Comparison of ENCODE assay signal across 9 cellular contexts in the genomic region with DNA sequence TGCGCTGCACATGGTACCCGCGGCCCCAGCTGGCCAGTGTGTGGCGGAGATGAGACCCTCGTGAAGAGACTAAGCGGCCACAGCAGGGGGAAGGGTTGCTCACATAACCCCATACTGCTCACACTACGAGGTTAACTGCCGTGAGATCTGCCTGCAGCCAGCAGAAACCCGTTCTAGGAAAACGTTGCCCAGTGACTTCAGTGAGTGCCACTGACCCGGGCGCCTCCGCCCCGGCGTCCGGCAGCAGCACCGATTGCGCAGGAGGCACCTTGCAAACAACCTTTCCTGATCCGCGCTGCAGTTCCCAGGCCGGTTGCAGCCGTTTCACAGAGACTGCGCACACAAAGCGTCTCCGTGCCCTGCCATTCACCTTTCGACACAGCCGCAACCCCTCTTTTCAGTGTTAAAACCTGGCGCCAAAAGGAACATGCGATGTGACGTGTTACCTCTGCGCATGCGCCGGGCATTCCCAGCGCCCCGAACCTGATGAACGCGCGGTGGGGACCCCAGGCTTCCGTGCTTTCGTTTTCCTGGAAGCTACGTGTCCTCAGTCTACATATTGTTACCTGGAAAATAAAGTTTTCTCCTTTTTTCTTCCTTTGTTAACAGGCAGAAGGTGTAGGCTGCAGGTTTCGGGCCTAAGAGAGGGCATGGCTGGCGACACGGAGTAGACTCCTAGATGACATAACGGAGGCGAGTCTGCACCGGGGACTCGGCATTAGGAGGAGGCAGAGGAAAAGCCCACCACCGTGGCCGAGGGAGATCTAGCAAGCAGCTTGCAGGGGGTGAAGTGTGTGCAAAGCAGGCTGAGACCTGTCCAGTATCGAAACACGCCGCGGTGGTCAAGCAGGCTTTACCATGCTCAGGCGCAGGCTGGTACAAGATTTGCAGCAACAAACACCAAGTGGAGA. TPM values are rescaled to one million over a fixed set of nuclear protein-coding genes. Genes with fewer than 3 reads are reported as not detected.
DNase-seq lines count a peak whose midpoint lies in the region; ATAC-seq, FAIRE-seq and TF ChIP-seq lines count a peak whose summit lies in the region.
"Had no signal": no experiment of that assay in that cellular context is flagged by ENCODE, and none has a peak within 500 bp of the region (broad histone marks: within the 10 kb centered on the region; RNA-seq: fewer than 3 reads in every experiment).

No MANE protein-coding gene starts in this region.

- POLR2A ChIA-PET in H1 (lab: Charles Lee; ENCODE audit: partially characterized antibody): interaction anchor here (0.6 to 3.5 kb wide), 12 partner anchors 9 to 1009 kb away, joined by 3 to 36 read pairs (median 4); a partner anchor contains a TSS

- H3K27ac ChIP-seq in ACC112 (ENCODE audit: low read depth, low read length): peak overlapping the region; percentile 89
- H3K27ac ChIP-seq in H1 (ENCODE audit: low read depth, low read length): peak overlapping the region; percentile 92

- peak overlapping the region; percentile 93; the same call in 1 of the 2 replicates for H2BK12ac ChIP-seq in H1 (ENCODE audit: low read depth, low read length)

- H2BK20ac ChIP-seq in H1 (ENCODE audit: low read length): peak overlapping the region; percentile 29; the same call in 1 of the 2 replicates

- H3K4me1 ChIP-seq in ACC112 (ENCODE audit: control insufficient read depth, insufficient read depth, low read length, unreplicated experiment) (peaks cover 7% of the 10 kb centered on the region), H1 (replicated peaks in 1 of 4; ENCODE audit: control insufficient read depth in 3 of 4, insufficient read depth in 4 of 4, low read length in 3 of 4) (peaks cover 0 to 13% (median 2%) of the 10 kb centered on the region in 4 experiments; a peak in 4 of 7 replicates)

- H3K36me3 Mint-ChIP-seq in mesothelial cell of epicardium: no peaks in the 10 kb centered on the region

- CTCF ChIA-PET in H1 (lab: Charles Lee; ENCODE audit: partially characterized antibody): interaction anchor here (0.6 to 0.8 kb wide), 3 partner anchors 16 to 255 kb away, joined by 3 to 5 read pairs (median 5); no protein-coding TSS in a partner anchor

- H2BK5ac ChIP-seq in H1 (ENCODE audit: low read depth, low read length): peak overlapping the region; percentile 92

- peaks cover 2 to 6% of the 10 kb centered on the region in 2 experiments for H4K20me1 ChIP-seq in H1 (replicated peaks in 1 of 2; ENCODE audit: control insufficient read depth in 1 of 2, insufficient read depth in 2 of 2, low read length in 2 of 2)

- peak overlapping the region; percentile 92 for H3K18ac ChIP-seq in H1 (ENCODE audit: extremely low read depth, low read length)

- H3K4me3 ChIP-seq in ACC112 (ENCODE audit: low read depth, low read length): peak overlapping the region; percentile 79
- peak overlapping the region; percentile 63 to 82 (median 66) for H3K4me3 ChIP-seq in H1 (ENCODE audit: extremely low read depth in 1 of 4, insufficient read depth in 2 of 4, low read depth in 3 of 4, low read length in 4 of 4)

- TF ChIP-seq EP300 in H1 (IDR thresholded peaks at IDR 0.05; ENCODE audit: borderline replicate concordance in 1 of 2, low read depth in 2 of 2, low read length in 2 of 2): no peak

- H3K4me1 Mint-ChIP-seq in mesothelial cell of epicardium: peaks cover 25% of the 10 kb centered on the region

- peaks cover 6% of the 10 kb centered on the region for H3K79me1 ChIP-seq in H1 (ENCODE audit: low read depth, low read length)

- peak overlapping the region; percentile 97 for H3K4ac ChIP-seq in H1 (replicated peaks; ENCODE audit: insufficient read length, low read depth, low read length)

- H2BK120ac ChIP-seq in H1 (replicated peaks; ENCODE audit: low read depth, low read length): no peak overlapping the region

- H4K91ac ChIP-seq in H1 (replicated peaks; ENCODE audit: insufficient read length, low read length): peak overlapping the region; percentile 97

- H3K4me2 ChIP-seq in H1 (ENCODE audit: insufficient read depth in 1 of 2, low read depth in 2 of 2, low read length in 2 of 2): peak overlapping the region; percentile 91 to 95

- peak overlapping the region; percentile 94; the same call in 1 of the 2 replicates for H2BK15ac ChIP-seq in H1 (ENCODE audit: low read length)

- no peaks in the 10 kb centered on the region for H3K9me3 Mint-ChIP-seq in mesothelial cell of epicardium

- peak overlapping the region; percentile 85 for H3K4me3 Mint-ChIP-seq in mesothelial cell of epicardium

- H3K36me3 ChIP-seq in ACC112 (ENCODE audit: insufficient read depth, low read length): no peaks in the 10 kb centered on the region
- H3K36me3 ChIP-seq in H1 (ENCODE audit: control insufficient read depth in 2 of 4, insufficient read depth in 4 of 4, low read length in 3 of 4): peaks cover 0 to 12% (median 0%) of the 10 kb centered on the region in 4 experiments; a peak in 2 of 8 replicates

- H3K23me2 ChIP-seq in H1 (ENCODE audit: low read depth, low read length): peaks cover 14% of the 10 kb centered on the region

- H4K8ac ChIP-seq in H1 (ENCODE audit: extremely low read depth, insufficient read depth, low read length): peak overlapping the region; percentile 98

- peak; percentile 83 for DNase-seq in NCI-H69 (lab: John Stamatoyannopoulos, UW)
- DNase-seq in activated CD8-positive, alpha-beta memory T cell treated with anti-CD3 and anti-CD28 coated beads for 1 hour (ENCODE audit: extremely low read depth in 1 of 2, low read depth in 1 of 2): peak; percentile 49 to 62
- peak in 1 of 2 experiments; percentile 80 for DNase-seq in H1 (ENCODE audit: low read depth in 1 of 2, low spot score in 2 of 2)
- peak; percentile 55 to 74 for DNase-seq in mesothelial cell of epicardium (ENCODE audit: low spot score in 2 of 2, unreplicated experiment in 2 of 2)
- peak; percentile 53 to 60 for DNase-seq in stimulated activated CD8-positive, alpha-beta memory T cell treated with anti-CD3 and anti-CD28 coated beads, Interleukin-2, amount 100 ng/mL, for 1 hour (ENCODE audit: low read depth in 2 of 2)

- peak overlapping the region; percentile 91 to 94 (median 93) for H3K9ac ChIP-seq in H1 (replicated peaks in 1 of 4; ENCODE audit: extremely low read depth in 1 of 4, low read depth in 3 of 4, low read length in 3 of 4)

- no peaks in the 10 kb centered on the region for H3K27me3 ChIP-seq in ACC112 (ENCODE audit: insufficient read depth, low read length)
- no peaks in the 10 kb centered on the region for H3K27me3 ChIP-seq in H1 (replicated peaks in 1 of 4; ENCODE audit: control insufficient read depth in 3 of 4, extremely low read depth in 1 of 4, insufficient read depth in 3 of 4, low read length in 3 of 4)

- peak overlapping the region; percentile 95 for H3K27ac Mint-ChIP-seq in mesothelial cell of epicardium

- H3K27me3 Mint-ChIP-seq in mesothelial cell of epicardium (ENCODE audit: low read depth): no peaks in the 10 kb centered on the region

- WGBS in H1 (ENCODE audit: extremely low coverage in 1 of 2, insufficient coverage in 1 of 2, insufficient read length in 1 of 2, insufficient replicate concordance in 2 of 2, low coverage in 1 of 2, low lambda C conversion rate in 2 of 2, missing lambda C conversion rate in 1 of 2), 2 experiments: 8% methylated on average over 54 of the region's 55 CpGs; no CpG with 5 or more reads in 1 of the 2 experiments

- H3K79me2 ChIP-seq in ACC112 (ENCODE audit: control insufficient read depth, insufficient read depth, low read length, unreplicated experiment): peaks cover 76% of the 10 kb centered on the region
- H3K79me2 ChIP-seq in H1 (ENCODE audit: control insufficient read depth in 1 of 2, insufficient read depth in 2 of 2, low read length in 2 of 2): peaks cover 3 to 77% of the 10 kb centered on the region in 2 experiments

- peak in 1 of 2 experiments; percentile 98; a peak in 2 of 3 replicates for TF ChIP-seq POLR2A in H1 (IDR thresholded peaks at IDR 0.05; ENCODE audit: control extremely low read depth in 1 of 2, low read depth in 2 of 2, low read length in 2 of 2)

- TF ChIP-seq RAD21 in H1 (IDR thresholded peaks at IDR 0.05 in 1 of 2, conservative IDR thresholded peaks at IDR 0.05 in 1 of 2; ENCODE audit: low read depth in 2 of 2, low read length in 2 of 2): no peak

- H3K23ac ChIP-seq in H1 (ENCODE audit: insufficient read length): no peak overlapping the region

- H4K5ac ChIP-seq in H1 (ENCODE audit: insufficient read length, low read depth, low read length): peak overlapping the region; percentile 73

- H3K14ac ChIP-seq in H1 (ENCODE audit: insufficient read length): no peak overlapping the region

- peak; percentile 62 for ATAC-seq in GM18873 (IDR thresholded peaks at IDR 0.05; ENCODE audit: low FRiP score, unreplicated experiment)
- peak; percentile 79 for ATAC-seq in HG03175 (IDR thresholded peaks at IDR 0.05; ENCODE audit: unreplicated experiment)

- peak overlapping the region; percentile 67 for H2AFZ ChIP-seq in ACC112 (ENCODE audit: low read length, unreplicated experiment)
- peak overlapping the region; percentile 38; the same call in 1 of the 2 replicates for H2AFZ ChIP-seq in H1 (ENCODE audit: low read length)

- FAIRE-seq in H1 (lab: Jason Lieb, UNC): no peak
- FAIRE-seq: G401.6 had no signal

- H3K9me3 ChIP-seq in H1 (ENCODE audit: insufficient read depth in 2 of 2, low read depth in 1 of 2, low read length in 1 of 2): no peaks in the 10 kb centered on the region

- H3K56ac ChIP-seq in H1 (replicated peaks; ENCODE audit: insufficient read length, low read depth, low read length): peak overlapping the region; percentile 70

- H2AK5ac ChIP-seq in H1 (ENCODE audit: low read depth, low read length): peak overlapping the region; percentile 29; the same call in 1 of the 2 replicates

- TF ChIP-seq CTCF in H1 (IDR thresholded peaks at IDR 0.05; ENCODE audit: control extremely low read depth in 1 of 3, insufficient read depth in 1 of 3, low read depth in 1 of 3, low read length in 3 of 3) (no peak), mesothelial cell of epicardium (IDR thresholded peaks at IDR 0.05; ENCODE audit: unreplicated experiment) (no peak)

TF ChIP-seq in H1, 55 proteins besides CTCF, POLR2A, EP300 and RAD21 (continues in another document):
- TF ChIP-seq, protein P1, sequence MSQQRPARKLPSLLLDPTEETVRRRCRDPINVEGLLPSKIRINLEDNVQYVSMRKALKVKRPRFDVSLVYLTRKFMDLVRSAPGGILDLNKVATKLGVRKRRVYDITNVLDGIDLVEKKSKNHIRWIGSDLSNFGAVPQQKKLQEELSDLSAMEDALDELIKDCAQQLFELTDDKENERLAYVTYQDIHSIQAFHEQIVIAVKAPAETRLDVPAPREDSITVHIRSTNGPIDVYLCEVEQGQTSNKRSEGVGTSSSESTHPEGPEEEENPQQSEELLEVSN (IDR thresholded peaks at IDR 0.05): peak; percentile 92

RNA-seq across cellular contexts. Expression of a gene that starts 8.9 kb away (rescaled TPM):
- total RNA-seq in H1 (2021; fragmentation: NEBNext Ultra II Directional; extraction: Animal tissue kit (Norgen Biotek cat#: 25700)): 68.1 and 71.6 TPM in 2 replicates
- polyA plus RNA-seq in H1 (2011; rRNA removed): 43.5 and 45.7 TPM in 2 replicates
- 50.8 TPM for polyA plus RNA-seq in H1 (2011; cell fraction: cytosol; rRNA removed)
- polyA plus RNA-seq in H1 (2011; cell fraction: nucleus; rRNA removed): 41.0 TPM
- 45.0 to 83.4 TPM (median 50.5 TPM) in 4 replicates for polyA plus RNA-seq in H1 (2012, experiment 1 of 2)
- 41.8 TPM for polyA plus RNA-seq in H1 (2012, experiment 2 of 2)
- polyA plus RNA-seq in H1 (2013, experiment 1 of 2): 40.8 TPM
- 40.0 TPM for polyA plus RNA-seq in H1 (2013, experiment 2 of 2)
- polyA minus RNA-seq in H1 (2011; rRNA and poly(A)+ RNA removed): 49.8 and 61.5 TPM in 2 replicates
- polyA minus RNA-seq in H1 (2011; cell fraction: cytosol; rRNA and poly(A)+ RNA removed): 37.8 TPM
- polyA minus RNA-seq in H1 (2011; cell fraction: nucleus; rRNA and poly(A)+ RNA removed): 50.1 TPM
- 37.6 to 45.0 TPM (median 42.4 TPM) in 3 replicates for total RNA-seq in mesothelial cell of epicardium
